Comparison of ENCODE assay signal across 26 cellular contexts in the genomic region with DNA sequence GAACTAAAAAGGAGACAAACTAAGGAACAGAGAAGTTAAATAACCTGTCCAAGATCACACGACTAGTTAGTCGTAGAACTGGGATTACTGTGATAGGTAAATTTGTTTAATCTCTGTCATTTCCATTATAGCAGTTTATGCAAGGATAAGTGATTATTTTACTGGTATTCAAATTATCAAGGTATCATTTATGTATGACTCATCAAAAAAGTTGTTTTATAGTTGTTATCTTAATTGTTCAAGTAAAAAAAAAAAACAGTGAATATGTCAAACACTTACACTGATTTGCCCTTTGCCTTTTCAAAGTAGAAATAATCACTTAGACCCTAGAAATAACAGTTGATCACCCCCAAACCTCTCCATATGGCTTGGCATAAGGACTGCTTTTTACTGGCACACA.
DNase-seq lines count a peak whose midpoint lies in the region; ATAC-seq, FAIRE-seq and TF ChIP-seq lines count a peak whose summit lies in the region.
"Had no signal": no experiment of that assay in that cellular context is flagged by ENCODE, and none has a peak within 500 bp of the region (broad histone marks: within the 10 kb centered on the region; RNA-seq: fewer than 3 reads in every experiment).

No MANE protein-coding gene starts in this region.

- WGBS in A549 (ENCODE audit: missing lambda C conversion rate), result 6% methylated on average over 2 of the region's 2 CpGs
- no CpG with 5 or more reads among the region's 2 CpGs for WGBS in mesendoderm (ENCODE audit: extremely low coverage, insufficient coverage, low lambda C conversion rate)
- WGBS in aorta, 2 donors, result 78 to 86% methylated on average over 2 of the region's 2 CpGs

- H2AK5ac ChIP-seq in mesendoderm (ENCODE audit: low read length), result no peak overlapping the region

- H3K56ac ChIP-seq in mesendoderm (ENCODE audit: low read length), result no peak overlapping the region

- no peak overlapping the region for H3K23ac ChIP-seq in mesendoderm (ENCODE audit: low read length)

- H3K4me1 ChIP-seq in A549 (no peaks in the 10 kb centered on the region), mesendoderm (ENCODE audit: control insufficient read depth, low read depth, low read length) (no peaks in the 10 kb centered on the region), aorta (ENCODE audit: control insufficient read depth in 1 of 2, insufficient read depth in 2 of 2, low read length in 2 of 2) (no peaks in the 10 kb centered on the region)
- H3K4me1 ChIP-seq: Caco-2 had no signal

- H3K4me3 ChIP-seq in A549 (no peak overlapping the region), mesendoderm (ENCODE audit: low read length) (no peak overlapping the region), aorta (ENCODE audit: low read length in 2 of 2) (no peak overlapping the region)
- H3K4me3 ChIP-seq: BLaER1 treated with 17β-estradiol and CSF1 and Interleukin-3, amounts not matched to agents 10 nM and 100 nM; GM12878 had no signal

- TF ChIP-seq EP300 in A549 (IDR thresholded peaks at IDR 0.05), result no peak

- H2BK5ac ChIP-seq in mesendoderm (ENCODE audit: low read length), result no peak overlapping the region

- intact Hi-C loops in aorta (cut with DNase I), result no loop called here

- H3K36me3 ChIP-seq in mesendoderm (ENCODE audit: control insufficient read depth, insufficient read depth, low read length), result no peaks in the 10 kb centered on the region
- H3K36me3 ChIP-seq in aorta (ENCODE audit: control insufficient read depth in 1 of 2, insufficient read depth in 2 of 2, low read length in 1 of 2), result no peaks in the 10 kb centered on the region
- H3K36me3 ChIP-seq: BLaER1 treated with 17β-estradiol and CSF1 and Interleukin-3, amounts not matched to agents 10 nM and 100 nM had no signal

- no peak for TF ChIP-seq POLR2A in A549 (IDR thresholded peaks at IDR 0.05; ENCODE audit: low read length)

- H4K8ac ChIP-seq in mesendoderm (ENCODE audit: low read depth, low read length), result no peak overlapping the region

- H3K79me2 ChIP-seq in mesendoderm (ENCODE audit: control insufficient read depth, insufficient read depth, low read length), result no peaks in the 10 kb centered on the region

- H3K27me3 ChIP-seq in mesendoderm (ENCODE audit: insufficient read depth, low read length, poor library complexity), result no peaks in the 10 kb centered on the region
- H3K27me3 ChIP-seq in aorta (ENCODE audit: control insufficient read depth in 1 of 2, insufficient read depth in 2 of 2, low read length in 1 of 2), result no peaks in the 10 kb centered on the region
- H3K27me3 ChIP-seq: BLaER1 treated with 17β-estradiol and CSF1 and Interleukin-3, amounts not matched to agents 10 nM and 100 nM had no signal

- H3K18ac ChIP-seq in mesendoderm (ENCODE audit: low read length), result peak overlapping the region; percentile 41

- no peak overlapping the region for H2BK120ac ChIP-seq in mesendoderm (ENCODE audit: low read depth, low read length)

- H4K5ac ChIP-seq in mesendoderm (ENCODE audit: low read length), result no peak overlapping the region

- no peak overlapping the region for H2BK15ac ChIP-seq in mesendoderm (replicated peaks; ENCODE audit: low read depth)

- H3K4me2 ChIP-seq in A549 (no peak overlapping the region), mesendoderm (ENCODE audit: low read length) (no peak overlapping the region)

- POLR2A ChIA-PET in A549 (lab: Yijun Ruan, JAX), result no interaction called here

- CTCF ChIA-PET in A549 (lab: Yijun Ruan, JAX), result no interaction called here

- DNase-seq in A549 (ENCODE audit: low read depth in 1 of 2, low spot score in 1 of 2) (no peak), D721Med (ENCODE audit: insufficient read length, low spot score) (no peak), NCI-H69 (lab: John Stamatoyannopoulos, UW) (peak; percentile 54), mesendoderm (no peak), NCI-H2107 (lab: John Stamatoyannopoulos, UW) (no peak), aorta (no peak)
- no peak for DNase-seq in stimulated activated CD4-positive, alpha-beta T cell treated with anti-CD3 and anti-CD28 coated beads, Interleukin-4, amount 100 ng/mL, for 24 hours
- DNase-seq: 8988T; AML-193; Caco-2; Calu3; CD4-positive, alpha-beta T cell; CD8-positive, alpha-beta T cell; DMS 273 treated with DMSO at 0.1 percent for 48 hours; DMS153; DMS53; DMS79; DND-41; EL; GDM1 had no signal

- H3K27ac ChIP-seq in A549 (no peak overlapping the region), mesendoderm (ENCODE audit: low read depth, low read length) (no peak overlapping the region), aorta (ENCODE audit: low read depth in 1 of 2, low read length in 2 of 2) (no peak overlapping the region)
- H3K27ac ChIP-seq: BLaER1 treated with 17β-estradiol and CSF1 and Interleukin-3, amounts not matched to agents 10 nM and 100 nM; C4-2B had no signal

- H3K9me3 ChIP-seq in A549 (no peaks in the 10 kb centered on the region), aorta (ENCODE audit: control insufficient read depth, low read length) (peaks cover 3% of the 10 kb centered on the region)
- H3K9me3 ChIP-seq: Caco-2 had no signal

- no peaks in the 10 kb centered on the region for H3K79me1 ChIP-seq in mesendoderm (ENCODE audit: low read length)

- no peak for ATAC-seq in A549
- ATAC-seq in aorta (ENCODE audit: low FRiP score), result no peak
- ATAC-seq: CD8-positive, alpha-beta T cell; GM12878 had no signal

- FAIRE-seq in A549 (lab: Jason Lieb, UNC) (no peak), D721Med (lab: Jason Lieb, UNC) (peak; percentile 60)
- FAIRE-seq: A204.1, GM12878, GM12892, GM18507 had no signal

- no peak for TF ChIP-seq RAD21 in A549 (conservative IDR thresholded peaks at IDR 0.05 in 1 of 2, IDR thresholded peaks at IDR 0.05 in 1 of 2)

- no peak overlapping the region for H3K4ac ChIP-seq in mesendoderm (ENCODE audit: low read depth, low read length)

- no peak for TF ChIP-seq CTCF in A549 (IDR thresholded peaks at IDR 0.05)
- no peak for TF ChIP-seq CTCF in D721Med (IDR thresholded peaks at IDR 0.05; ENCODE audit: insufficient read depth, missing control alignments)

- H3K9ac ChIP-seq in mesendoderm (ENCODE audit: low read length), result no peak overlapping the region
- H3K9ac ChIP-seq: BLaER1 treated with 17β-estradiol and CSF1 and Interleukin-3, amounts not matched to agents 10 nM and 100 nM had no signal

TF ChIP-seq in A549, 52 proteins besides CTCF, POLR2A, EP300 and RAD21:
- TF ChIP-seq, protein P1, sequence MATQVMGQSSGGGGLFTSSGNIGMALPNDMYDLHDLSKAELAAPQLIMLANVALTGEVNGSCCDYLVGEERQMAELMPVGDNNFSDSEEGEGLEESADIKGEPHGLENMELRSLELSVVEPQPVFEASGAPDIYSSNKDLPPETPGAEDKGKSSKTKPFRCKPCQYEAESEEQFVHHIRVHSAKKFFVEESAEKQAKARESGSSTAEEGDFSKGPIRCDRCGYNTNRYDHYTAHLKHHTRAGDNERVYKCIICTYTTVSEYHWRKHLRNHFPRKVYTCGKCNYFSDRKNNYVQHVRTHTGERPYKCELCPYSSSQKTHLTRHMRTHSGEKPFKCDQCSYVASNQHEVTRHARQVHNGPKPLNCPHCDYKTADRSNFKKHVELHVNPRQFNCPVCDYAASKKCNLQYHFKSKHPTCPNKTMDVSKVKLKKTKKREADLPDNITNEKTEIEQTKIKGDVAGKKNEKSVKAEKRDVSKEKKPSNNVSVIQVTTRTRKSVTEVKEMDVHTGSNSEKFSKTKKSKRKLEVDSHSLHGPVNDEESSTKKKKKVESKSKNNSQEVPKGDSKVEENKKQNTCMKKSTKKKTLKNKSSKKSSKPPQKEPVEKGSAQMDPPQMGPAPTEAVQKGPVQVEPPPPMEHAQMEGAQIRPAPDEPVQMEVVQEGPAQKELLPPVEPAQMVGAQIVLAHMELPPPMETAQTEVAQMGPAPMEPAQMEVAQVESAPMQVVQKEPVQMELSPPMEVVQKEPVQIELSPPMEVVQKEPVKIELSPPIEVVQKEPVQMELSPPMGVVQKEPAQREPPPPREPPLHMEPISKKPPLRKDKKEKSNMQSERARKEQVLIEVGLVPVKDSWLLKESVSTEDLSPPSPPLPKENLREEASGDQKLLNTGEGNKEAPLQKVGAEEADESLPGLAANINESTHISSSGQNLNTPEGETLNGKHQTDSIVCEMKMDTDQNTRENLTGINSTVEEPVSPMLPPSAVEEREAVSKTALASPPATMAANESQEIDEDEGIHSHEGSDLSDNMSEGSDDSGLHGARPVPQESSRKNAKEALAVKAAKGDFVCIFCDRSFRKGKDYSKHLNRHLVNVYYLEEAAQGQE (IDR thresholded peaks at IDR 0.05), result no peak
- peak; percentile 57 for TF ChIP-seq MAFK (IDR thresholded peaks at IDR 0.05; ENCODE audit: partially characterized antibody)
